In the genomic region with DNA sequence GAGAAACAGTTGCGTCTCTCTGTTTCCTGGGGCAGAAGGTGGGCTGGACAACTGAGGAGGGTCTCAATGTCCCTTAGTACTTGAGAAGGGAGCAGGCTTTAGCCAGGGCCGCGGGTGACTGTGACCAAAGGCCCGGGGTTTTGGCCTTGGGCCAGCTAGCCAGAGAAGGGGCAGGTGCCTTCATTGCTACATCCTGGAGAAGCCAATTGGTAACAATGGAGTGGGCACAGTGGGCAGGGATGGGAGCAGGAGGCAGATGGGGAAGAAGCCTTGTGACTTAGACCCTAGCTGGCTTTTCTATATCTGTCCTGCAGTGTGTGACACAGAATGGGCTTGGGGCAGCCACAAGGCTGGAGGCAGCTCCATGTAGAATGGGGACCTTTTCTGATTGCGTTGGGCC, we compare ENCODE assay signal across 22 cellular contexts. TPM values are rescaled to one million over a fixed set of nuclear protein-coding genes. Genes with fewer than 3 reads are reported as not detected.
DNase-seq lines count a peak whose midpoint lies in the region; ATAC-seq and TF ChIP-seq lines count a peak whose summit lies in the region.
"Had no signal": no experiment of that assay in that cellular context is flagged by ENCODE, and none has a peak within 500 bp of the region (broad histone marks: within the 10 kb centered on the region; RNA-seq: fewer than 3 reads in every experiment).

No MANE protein-coding gene starts in this region.

- no peak for TF ChIP-seq RAD21 in Ishikawa (IDR thresholded peaks at IDR 0.05; ENCODE audit: low read depth)

- H3K4me2 ChIP-seq in trophoblast cell (ENCODE audit: low read length): no peak overlapping the region

- no peak overlapping the region for H4K12ac ChIP-seq in trophoblast cell (ENCODE audit: low read depth, low read length)

- WGBS in trophoblast cell (ENCODE audit: extremely low coverage, insufficient coverage, insufficient read length): no CpG with 5 or more reads among the region's 5 CpGs

- no peak overlapping the region for H4K8ac ChIP-seq in trophoblast cell (ENCODE audit: low read depth, low read length)

- no peak overlapping the region for H3K4me3 Mint-ChIP-seq in activated naive CD4-positive, alpha-beta T cell treated with anti-CD3 and anti-CD28 coated beads for 36 hours
- H3K4me3 Mint-ChIP-seq in activated CD4-positive, alpha-beta memory T cell treated with anti-CD3 and anti-CD28 coated beads for 36 hours: no peak overlapping the region
- H3K4me3 Mint-ChIP-seq: CD4-positive, alpha-beta T cell; central memory CD8-positive, alpha-beta T cell; H9; neural crest cell had no signal

- H3K79me2 ChIP-seq in trophoblast cell (ENCODE audit: control insufficient read depth, insufficient read depth, low read length, poor library complexity): no peaks in the 10 kb centered on the region

- peak overlapping the region; percentile 13 for H2BK5ac ChIP-seq in trophoblast cell (ENCODE audit: low read depth, low read length, poor library complexity)

- DNase-seq in activated naive CD4-positive, alpha-beta T cell treated with anti-CD3 and anti-CD28 coated beads for 36 hours: no peak
- no peak for DNase-seq in activated naive CD4-positive, alpha-beta T cell treated with Interleukin-2 at 50 U/mL for 16 hours
- DNase-seq in activated CD4-positive, alpha-beta memory T cell treated with anti-CD3 and anti-CD28 coated beads for 36 hours: no peak
- DNase-seq in trophoblast cell (no peak), MV-4-11 (lab: John Stamatoyannopoulos, UW) (no peak)
- no peak for DNase-seq in stimulated activated CD4-positive, alpha-beta T cell treated with anti-CD3 and anti-CD28 coated beads, Interleukin-12 subunit alpha, Interleukin-12 subunit beta, amount 100 ng/mL, for 4 hours
- DNase-seq: activated naive CD4-positive, alpha-beta T cell treated with anti-CD3 and anti-CD28 coated beads, Interleukin-2, amount 50 U/mL, for 16 hours; CD4-positive, alpha-beta T cell; DMS 273 treated with DMSO at 0.1 percent for 48 hours; glutamatergic neuron; H9; NCI-H1092; NCI-H2081; NCI-H345; psoas muscle; Right ventricle myocardium superior; stimulated activated CD8-positive, alpha-beta memory T cell treated with anti-CD3 and anti-CD28 coated beads, Interleukin-4, amount 100 ng/mL, for 48 hours; upper lobe of right lung had no signal

- H3K23ac ChIP-seq in trophoblast cell (ENCODE audit: low read length): no peak overlapping the region

- H3K4ac ChIP-seq in trophoblast cell (ENCODE audit: low read depth, low read length): no peak overlapping the region

- no peak overlapping the region for H3K18ac ChIP-seq in trophoblast cell (ENCODE audit: low read length)

- no peak for ATAC-seq in HG02970 (IDR thresholded peaks at IDR 0.05; ENCODE audit: low FRiP score, unreplicated experiment)
- ATAC-seq: psoas muscle, upper lobe of right lung had no signal

- H3K79me1 ChIP-seq in trophoblast cell (ENCODE audit: low read length): peaks cover 5% of the 10 kb centered on the region

- H3K36me3 Mint-ChIP-seq in activated naive CD4-positive, alpha-beta T cell treated with anti-CD3 and anti-CD28 coated beads for 36 hours (ENCODE audit: low read depth): peaks cover 20% of the 10 kb centered on the region
- peaks cover 47% of the 10 kb centered on the region for H3K36me3 Mint-ChIP-seq in activated CD4-positive, alpha-beta memory T cell treated with anti-CD3 and anti-CD28 coated beads for 36 hours

- peak overlapping the region; percentile 12 for H4K91ac ChIP-seq in trophoblast cell (ENCODE audit: low read depth, low read length)

- H3K4me1 Mint-ChIP-seq in activated naive CD4-positive, alpha-beta T cell treated with anti-CD3 and anti-CD28 coated beads for 36 hours (ENCODE audit: low read depth): peaks cover 71% of the 10 kb centered on the region
- peaks cover 81% of the 10 kb centered on the region for H3K4me1 Mint-ChIP-seq in activated CD4-positive, alpha-beta memory T cell treated with anti-CD3 and anti-CD28 coated beads for 36 hours (ENCODE audit: low read depth)

- H3K9ac ChIP-seq in trophoblast cell (ENCODE audit: low read length): no peak overlapping the region

- H3K9me3 ChIP-seq in trophoblast cell (ENCODE audit: insufficient read depth, low read depth, low read length): no peaks in the 10 kb centered on the region
- H3K9me3 ChIP-seq: psoas muscle, upper lobe of right lung had no signal

- H2AFZ ChIP-seq in trophoblast cell (ENCODE audit: insufficient read depth, low read length, poor library complexity): no peak overlapping the region

- H3K36me3 ChIP-seq in trophoblast cell (ENCODE audit: control insufficient read depth in 1 of 2, insufficient read depth in 2 of 2, low read length in 2 of 2): peaks cover 3 to 4% of the 10 kb centered on the region in 2 experiments

- H3K27ac ChIP-seq in trophoblast cell (ENCODE audit: low read depth, low read length): no peak overlapping the region
- H3K27ac ChIP-seq: psoas muscle, upper lobe of right lung had no signal

- peak overlapping the region; percentile 2 for H2BK12ac ChIP-seq in trophoblast cell (ENCODE audit: low read length)

- peak overlapping the region; percentile 23 for H3K14ac ChIP-seq in trophoblast cell (ENCODE audit: low read length)

- TF ChIP-seq EP300 in Ishikawa (IDR thresholded peaks at IDR 0.05; ENCODE audit: borderline replicate concordance): no peak

- peak overlapping the region; percentile 13 for H2AK5ac ChIP-seq in trophoblast cell (ENCODE audit: low read length)

- POLR2A ChIA-PET in activated CD4-positive, alpha-beta memory T cell treated with anti-CD3 and anti-CD28 coated beads for 36 hours (lab: Charles Lee): interaction anchor here (0.8 to 1.3 kb wide), 4 partner anchors 25 to 261 kb away, joined by 3 to 4 read pairs (median 3); no protein-coding TSS in a partner anchor

- H3K4me1 ChIP-seq in trophoblast cell (ENCODE audit: control insufficient read depth in 1 of 2, insufficient read depth in 2 of 2, low read length in 2 of 2): peaks cover 23 to 27% of the 10 kb centered on the region in 2 experiments
- H3K4me1 ChIP-seq: psoas muscle, upper lobe of right lung had no signal

- CTCF ChIA-PET in activated naive CD4-positive, alpha-beta T cell treated with anti-CD3 and anti-CD28 coated beads for 36 hours (lab: Charles Lee): interaction anchor here (0.9 kb wide), 2 partner anchors 25 to 99 kb away, joined by 3 to 4 read pairs; no protein-coding TSS in a partner anchor
- CTCF ChIA-PET in activated CD4-positive, alpha-beta memory T cell treated with anti-CD3 and anti-CD28 coated beads for 36 hours (lab: Charles Lee): interaction anchor here (1.0 to 1.7 kb wide), 2 partner anchors 27 to 366 kb away, joined by 3 to 10 read pairs; no protein-coding TSS in a partner anchor

- H3K9me3 Mint-ChIP-seq in activated naive CD4-positive, alpha-beta T cell treated with anti-CD3 and anti-CD28 coated beads for 36 hours: no peaks in the 10 kb centered on the region
- H3K9me3 Mint-ChIP-seq in activated CD4-positive, alpha-beta memory T cell treated with anti-CD3 and anti-CD28 coated beads for 36 hours: no peaks in the 10 kb centered on the region
- H3K9me3 Mint-ChIP-seq: CD4-positive, alpha-beta T cell; central memory CD8-positive, alpha-beta T cell; H9; neural crest cell had no signal

- intact Hi-C loops in activated naive CD4-positive, alpha-beta T cell treated with anti-CD3 and anti-CD28 coated beads for 36 hours (cut with micrococcal nuclease): no loop called here
- intact Hi-C loops in activated CD4-positive, alpha-beta memory T cell treated with anti-CD3 and anti-CD28 coated beads for 36 hours (cut with micrococcal nuclease): no loop called here

- no peak overlapping the region for H2BK120ac ChIP-seq in trophoblast cell (ENCODE audit: insufficient read depth, low read length, poor library complexity)

- no peaks in the 10 kb centered on the region for H3K27me3 ChIP-seq in trophoblast cell (ENCODE audit: insufficient read depth, low read length)
- H3K27me3 ChIP-seq: upper lobe of right lung had no signal

- H3K27me3 Mint-ChIP-seq in activated naive CD4-positive, alpha-beta T cell treated with anti-CD3 and anti-CD28 coated beads for 36 hours (ENCODE audit: low read depth): no peaks in the 10 kb centered on the region
- no peaks in the 10 kb centered on the region for H3K27me3 Mint-ChIP-seq in activated CD4-positive, alpha-beta memory T cell treated with anti-CD3 and anti-CD28 coated beads for 36 hours
- H3K27me3 Mint-ChIP-seq: CD4-positive, alpha-beta T cell; central memory CD8-positive, alpha-beta T cell had no signal

- H3K4me3 ChIP-seq in trophoblast cell (ENCODE audit: low read depth, low read length): no peak overlapping the region
- H3K4me3 ChIP-seq: psoas muscle, upper lobe of right lung had no signal

- peak overlapping the region; percentile 77 for H3K27ac Mint-ChIP-seq in activated naive CD4-positive, alpha-beta T cell treated with anti-CD3 and anti-CD28 coated beads for 36 hours
- H3K27ac Mint-ChIP-seq in activated CD4-positive, alpha-beta memory T cell treated with anti-CD3 and anti-CD28 coated beads for 36 hours: peak overlapping the region; percentile 69
- H3K27ac Mint-ChIP-seq: CD4-positive, alpha-beta T cell had no signal

TF ChIP-seq in Ishikawa, 13 proteins besides CTCF, POLR2A, EP300 and RAD21:
- 0 out of 2 replicates have a peak, but pooled peaks have one; percentile 13 for TF ChIP-seq NFIC (IDR thresholded peaks at IDR 0.05)
- TF ChIP-seq ZBTB7A (IDR thresholded peaks at IDR 0.05; ENCODE audit: low read depth): no peak
TF ChIP-seq in Ishikawa: peak in this region for 1.

RNA-seq across cellular contexts. Expression of gene CLEC16A, which starts 46.0 kb away (rescaled TPM):
- 10 to 100 TPM; 18.4 to 20.1 TPM for total RNA-seq in activated naive CD4-positive, alpha-beta T cell treated with anti-CD3 and anti-CD28 coated beads for 36 hours
- 10 to 100 TPM; 25.5 to 26.7 TPM for total RNA-seq in activated CD4-positive, alpha-beta memory T cell treated with anti-CD3 and anti-CD28 coated beads for 36 hours
- polyA plus RNA-seq in trophoblast cell (2013): 12.0 and 12.1 TPM in 2 replicates

RNA-seq across cellular contexts. Expression of gene DEXI, which starts 48.1 kb away (rescaled TPM):
- total RNA-seq in activated naive CD4-positive, alpha-beta T cell treated with anti-CD3 and anti-CD28 coated beads for 36 hours: 10 to 100 TPM; 23.4 to 25.9 TPM
- 10 to 100 TPM; 35.1 to 38.2 TPM for total RNA-seq in activated CD4-positive, alpha-beta memory T cell treated with anti-CD3 and anti-CD28 coated beads for 36 hours
- 20.5 and 21.3 TPM in 2 replicates for polyA plus RNA-seq in trophoblast cell (2013)
